Comparison of ENCODE assay signal across 19 cellular contexts in genomic region chr4:1975880-1976279, GRCh38.
"Had no signal": no experiment of that assay in that cellular context is flagged by ENCODE, and none has a peak within 500 bp of the region (broad histone marks: within the 10 kb centered on the region; RNA-seq: fewer than 3 reads in every experiment).

No MANE protein-coding gene starts in this region.

- H3K4me1 Mint-ChIP-seq: activated CD4-positive, alpha-beta T cell treated with anti-CD3 and anti-CD28 coated beads for 36 hours; central memory CD8-positive, alpha-beta T cell; memory B cell; WTC11 had no signal

- ATAC-seq: activated CD4-positive, alpha-beta T cell treated with anti-CD3 and anti-CD28 coated beads for 36 hours; activated naive CD4-positive, alpha-beta T cell treated with anti-CD3 and anti-CD28 coated beads, Interleukin-2, amount 50 U/mL, for 72 hours; gastroesophageal sphincter; WTC11 had no signal

- DNase-seq: activated CD4-positive, alpha-beta T cell treated with anti-CD3 and anti-CD28 coated beads for 36 hours; activated CD4-positive, alpha-beta T cell treated with anti-CD3 and anti-CD28 coated beads, Interleukin-2, amount 50 U/mL, for 48 hours; hypothalamus; occipital lobe; stimulated activated CD4-positive, alpha-beta T cell treated with anti-CD3 and anti-CD28 coated beads, Interleukin-4, amount 100 ng/mL, for 24 hours; T1000; transverse colon; uterus had no signal

- H3K36me3 ChIP-seq: prostate gland, uterus had no signal

- H3K9me3 ChIP-seq: gastroesophageal sphincter, prostate gland, transverse colon, uterus had no signal

- H3K4me1 ChIP-seq: gastroesophageal sphincter, prostate gland, transverse colon, uterus had no signal

- H3K4me3 ChIP-seq: dorsolateral prefrontal cortex, gastroesophageal sphincter, prostate gland, transverse colon, uterus had no signal

- H3K27me3 Mint-ChIP-seq: activated CD4-positive, alpha-beta T cell treated with anti-CD3 and anti-CD28 coated beads for 36 hours; central memory CD8-positive, alpha-beta T cell; memory B cell; stimulated activated naive CD8-positive, alpha-beta T cell treated with anti-CD3 and anti-CD28 coated beads, Interleukin-15, Interleukin-2, amounts not matched to agents 100 ng/mL and 50 ng/mL, for 24 hours had no signal

- H3K9me3 Mint-ChIP-seq: activated naive CD4-positive, alpha-beta T cell treated with anti-CD3 and anti-CD28 coated beads, Interleukin-2, amount 50 U/mL, for 72 hours; activated T-helper 1 cell treated with anti-CD3 and anti-CD28 coated beads, Interleukin-12 subunit alpha, Interleukin-12 subunit beta, Interleukin-2, Interleukin-4 antibody, amounts not matched to agents 30 ng/mL and 10 ng/mL and 1 ng/mL, durations not matched to agents 14 hours and 24 hours and 36 hours; central memory CD8-positive, alpha-beta T cell; memory B cell; stimulated activated naive CD8-positive, alpha-beta T cell treated with anti-CD3 and anti-CD28 coated beads, Interleukin-15, Interleukin-2, amounts not matched to agents 100 ng/mL and 50 ng/mL, for 24 hours; T-helper 1 cell treated with Interleukin-12 subunit alpha and Interleukin-12 subunit beta and Interleukin-4 antibody, amounts not matched to agents 30 μg/mL and 1 μg/mL, for 36 hours; WTC11 had no signal

- H3K27me3 ChIP-seq: dorsolateral prefrontal cortex, gastroesophageal sphincter, transverse colon, uterus had no signal

- H3K27ac ChIP-seq: epithelial cell of prostate, gastroesophageal sphincter, prostate gland, transverse colon, uterus had no signal

- H3K27ac Mint-ChIP-seq: activated CD4-positive, alpha-beta T cell treated with anti-CD3 and anti-CD28 coated beads for 36 hours; activated T-helper 1 cell treated with anti-CD3 and anti-CD28 coated beads, Interleukin-12 subunit alpha, Interleukin-12 subunit beta, Interleukin-2, Interleukin-4 antibody, amounts not matched to agents 30 ng/mL and 10 ng/mL and 1 ng/mL, durations not matched to agents 14 hours and 24 hours and 36 hours; memory B cell; stimulated activated naive CD8-positive, alpha-beta T cell treated with anti-CD3 and anti-CD28 coated beads, Interleukin-15, Interleukin-2, amounts not matched to agents 100 ng/mL and 50 ng/mL, for 24 hours; T-helper 1 cell treated with Interleukin-12 subunit alpha and Interleukin-12 subunit beta and Interleukin-4 antibody, amounts not matched to agents 30 μg/mL and 1 μg/mL, for 36 hours; WTC11 had no signal

- H3K4me3 Mint-ChIP-seq: activated CD4-positive, alpha-beta T cell treated with anti-CD3 and anti-CD28 coated beads for 36 hours; activated T-helper 1 cell treated with anti-CD3 and anti-CD28 coated beads, Interleukin-12 subunit alpha, Interleukin-12 subunit beta, Interleukin-2, Interleukin-4 antibody, amounts not matched to agents 30 ng/mL and 10 ng/mL and 1 ng/mL, durations not matched to agents 14 hours and 24 hours and 36 hours; central memory CD8-positive, alpha-beta T cell; memory B cell; stimulated activated naive CD8-positive, alpha-beta T cell treated with anti-CD3 and anti-CD28 coated beads, Interleukin-15, Interleukin-2, amounts not matched to agents 100 ng/mL and 50 ng/mL, for 24 hours; T-helper 1 cell treated with Interleukin-12 subunit alpha and Interleukin-12 subunit beta and Interleukin-4 antibody, amounts not matched to agents 30 μg/mL and 1 μg/mL, for 36 hours; WTC11 had no signal
